In genomic region chr4:73916172-73916925, GRCh38 we compare ENCODE assay signal across 21 cellular contexts. TPM values are rescaled to one million over a fixed set of nuclear protein-coding genes. Genes with fewer than 3 reads are reported as not detected.
DNase-seq lines count a peak whose midpoint lies in the region; ATAC-seq, FAIRE-seq and TF ChIP-seq lines count a peak whose summit lies in the region.
"Had no signal": no experiment of that assay in that cellular context is flagged by ENCODE, and none has a peak within 500 bp of the region (broad histone marks: within the 10 kb centered on the region; RNA-seq: fewer than 3 reads in every experiment).

No MANE protein-coding gene starts in this region.

- peak; percentile 82 for FAIRE-seq in astrocyte (lab: Jason Lieb, UNC)

- CTCF ChIA-PET in PC-3 (lab: Charles Lee): no interaction called here

- peaks cover 55% of the 10 kb centered on the region for H3K4me1 Mint-ChIP-seq in astrocyte (ENCODE audit: low read depth, unreplicated experiment)
- H3K4me1 Mint-ChIP-seq: CD4-positive, CD25-positive, alpha-beta regulatory T cell had no signal

- no peaks in the 10 kb centered on the region for H3K9me3 ChIP-seq in PC-3 (ENCODE audit: low read length)
- no peaks in the 10 kb centered on the region for H3K9me3 ChIP-seq in astrocyte (ENCODE audit: insufficient read depth, low read depth, low read length)
- no peaks in the 10 kb centered on the region for H3K9me3 ChIP-seq in smooth muscle cell (replicated peaks; ENCODE audit: low read depth)
- no peaks in the 10 kb centered on the region for H3K9me3 ChIP-seq in heart right ventricle
- H3K9me3 ChIP-seq: MG63 had no signal

- H3F3A ChIP-seq in PC-3 (ENCODE audit: low read length, unreplicated experiment) (no peaks in the 10 kb centered on the region), smooth muscle cell (ENCODE audit: low read depth) (peaks cover 13% of the 10 kb centered on the region)

- H3K9ac ChIP-seq in PC-3 (ENCODE audit: low read length): peak overlapping the region; percentile 0; the same call in 1 of the 2 replicates
- H3K9ac ChIP-seq in astrocyte (ENCODE audit: low read length): no peak overlapping the region
- H3K9ac ChIP-seq in smooth muscle cell (ENCODE audit: low read depth): no peak overlapping the region

- H3K27ac Mint-ChIP-seq in astrocyte (ENCODE audit: unreplicated experiment): peak overlapping the region; percentile 91
- H3K27ac Mint-ChIP-seq: CD4-positive, CD25-positive, alpha-beta regulatory T cell had no signal

- H3K27ac ChIP-seq in PC-3 (ENCODE audit: low read length) (peak overlapping the region; percentile 75), astrocyte (ENCODE audit: low read depth, low read length) (peak overlapping the region; percentile 78), smooth muscle cell (ENCODE audit: low read depth) (peak overlapping the region; percentile 96), heart right ventricle (no peak overlapping the region)
- H3K27ac ChIP-seq: RWPE1 had no signal

- intact Hi-C loops in PC-3 (cut with micrococcal nuclease) (loop anchor here (2.0 kb wide), 1 partner anchor 26 kb away; no protein-coding TSS in a partner anchor), heart right ventricle (cut with DNase I) (no loop called here)

- H3K36me3 ChIP-seq in PC-3 (ENCODE audit: low read depth, low read length): no peaks in the 10 kb centered on the region
- no peaks in the 10 kb centered on the region for H3K36me3 ChIP-seq in astrocyte (ENCODE audit: insufficient read depth, low read length)
- no peaks in the 10 kb centered on the region for H3K36me3 ChIP-seq in smooth muscle cell (ENCODE audit: low read depth)
- no peaks in the 10 kb centered on the region for H3K36me3 ChIP-seq in heart right ventricle
- H3K36me3 ChIP-seq: MG63 had no signal

- POLR2A ChIA-PET in PC-3 (lab: Charles Lee; ENCODE audit: unreplicated experiment): interaction anchor here (0.6 to 1.0 kb wide), 3 partner anchors 44 to 221 kb away, joined by 3 to 6 read pairs (median 5); no protein-coding TSS in a partner anchor

- H3K4me1 ChIP-seq in PC-3 (ENCODE audit: insufficient read depth, low read length) (peaks cover 33% of the 10 kb centered on the region), astrocyte (ENCODE audit: insufficient read depth, low read length) (peaks cover 28% of the 10 kb centered on the region), smooth muscle cell (ENCODE audit: low read depth) (peaks cover 10% of the 10 kb centered on the region), heart right ventricle (peaks cover 0 to 12% (median 0%) of the 10 kb centered on the region in 9 donors)

- H3K36me3 Mint-ChIP-seq in astrocyte (ENCODE audit: low read depth, unreplicated experiment): no peaks in the 10 kb centered on the region
- H3K36me3 Mint-ChIP-seq: CD4-positive, CD25-positive, alpha-beta regulatory T cell had no signal

- H3K4me3 ChIP-seq in PC-3 (ENCODE audit: low read length) (no peak overlapping the region), astrocyte (ENCODE audit: insufficient read depth, low read depth, low read length) (no peak overlapping the region), smooth muscle cell (no peak overlapping the region), heart right ventricle (no peak overlapping the region)
- H3K4me3 ChIP-seq: MG63 had no signal

- DNase-seq in PC-3 (no peak), astrocyte (ENCODE audit: low read depth) (peak; percentile 29), glomerular visceral epithelial cell (ENCODE audit: extremely low spot score) (peak; percentile 63), smooth muscle cell (lab: John Stamatoyannopoulos, UW; ENCODE audit: unreplicated experiment) (no peak), heart right ventricle (no peak), NCI-H1092 (lab: John Stamatoyannopoulos, UW) (no peak), GF-D8 (lab: John Stamatoyannopoulos, UW) (no peak)
- DNase-seq: CD4-positive, CD25-positive, alpha-beta regulatory T cell; COR-L47; DMS153; GDM1; H7; Karpas-422; MG63; NCI-H1092 treated with DMSO at 0.1 percent for 48 hours; NCI-H146; NCI-H2081; T-helper 1 cell had no signal

- H3K9me2 ChIP-seq in PC-3 (replicated peaks; ENCODE audit: low read length): no peaks in the 10 kb centered on the region

- peak overlapping the region; percentile 34 for H3K4me3 Mint-ChIP-seq in astrocyte (ENCODE audit: unreplicated experiment)
- H3K4me3 Mint-ChIP-seq: CD4-positive, CD25-positive, alpha-beta regulatory T cell; HFFc6 had no signal

- no peaks in the 10 kb centered on the region for H3K27me3 Mint-ChIP-seq in astrocyte (ENCODE audit: low read depth, unreplicated experiment)

- 0 out of 2 replicates have a peak overlapping the region, but pooled peaks have one; percentile 23 for H3K4me2 ChIP-seq in PC-3 (ENCODE audit: low read length)
- H3K4me2 ChIP-seq in astrocyte (ENCODE audit: low read length): peak overlapping the region; percentile 5
- H3K4me2 ChIP-seq in smooth muscle cell: peak overlapping the region; percentile 22

- ATAC-seq in PC-3 (no peak), heart right ventricle (no peak), HG03571 (IDR thresholded peaks at IDR 0.05; ENCODE audit: unreplicated experiment) (no peak)

- no peaks in the 10 kb centered on the region for H4K20me1 ChIP-seq in PC-3 (ENCODE audit: low read length)
- H4K20me1 ChIP-seq in astrocyte (ENCODE audit: insufficient read depth, low read length): no peaks in the 10 kb centered on the region
- no peaks in the 10 kb centered on the region for H4K20me1 ChIP-seq in smooth muscle cell (ENCODE audit: low read depth)

- no peak for TF ChIP-seq CTCF in PC-3 (conservative IDR thresholded peaks at IDR 0.05; ENCODE audit: low read depth, low read length)
- TF ChIP-seq CTCF in astrocyte (IDR thresholded peaks at IDR 0.05; ENCODE audit: insufficient read depth, low read depth, low read length): no peak
- no peak for TF ChIP-seq CTCF in smooth muscle cell (IDR thresholded peaks at IDR 0.05; ENCODE audit: borderline replicate concordance, insufficient read depth, poor library complexity, severe bottlenecking)
- no peak for TF ChIP-seq CTCF in heart right ventricle (IDR thresholded peaks at IDR 0.05)

- no TSS peak for BruUV-seq in PC-3 (replicated peaks; lab: Mats Ljungman, UMichigan)

- WGBS in smooth muscle cell (ENCODE audit: low lambda C conversion rate): 100% methylated on average over 1 of the region's 1 CpG
- 92 to 95% methylated on average over 1 of the region's 1 CpG for WGBS in heart right ventricle, 2 donors

- H3K27me3 ChIP-seq in PC-3 (ENCODE audit: low read length) (no peaks in the 10 kb centered on the region), astrocyte (ENCODE audit: insufficient read depth, low read length) (peaks cover 9% of the 10 kb centered on the region), smooth muscle cell (ENCODE audit: low read depth) (no peaks in the 10 kb centered on the region), heart right ventricle (no peaks in the 10 kb centered on the region)
- H3K27me3 ChIP-seq: MG63 had no signal

- H2AFZ ChIP-seq in PC-3 (ENCODE audit: low read length): no peak overlapping the region
- H2AFZ ChIP-seq in astrocyte (ENCODE audit: low read depth, low read length): no peak overlapping the region
- H2AFZ ChIP-seq in smooth muscle cell (ENCODE audit: low read depth): no peak overlapping the region

- H3K79me2 ChIP-seq in PC-3 (ENCODE audit: low read length) (no peaks in the 10 kb centered on the region), astrocyte (ENCODE audit: insufficient read depth, low read length) (no peaks in the 10 kb centered on the region), smooth muscle cell (ENCODE audit: low read depth) (no peaks in the 10 kb centered on the region)

- no peaks in the 10 kb centered on the region for H3K9me3 Mint-ChIP-seq in astrocyte (ENCODE audit: unreplicated experiment)
- H3K9me3 Mint-ChIP-seq: HFFc6 had no signal

RNA-seq across cellular contexts. Expression of gene CXCL1, which starts 47.2 kb away (rescaled TPM):
- total RNA-seq in PC-3 (2014; rRNA removed) (239 and 267 TPM in 2 replicates), astrocyte (8.5 and 11.4 TPM in 2 replicates), smooth muscle cell (6.4 and 20.9 TPM in 2 replicates), heart right ventricle (10 to 100 TPM in 1 of 10 donors, 1 to 10 TPM in 6, under 1 TPM in 3; 0.30 to 15.0 (median 1.3) TPM)
- polyA plus RNA-seq in smooth muscle cell (23.2 and 39.7 TPM in 2 replicates), heart right ventricle (1 to 10 TPM; 1.8 to 2.6 TPM)
- total RNA-seq: CD4-positive, CD25-positive, alpha-beta regulatory T cell; H7 had no signal
- polyA plus RNA-seq: CD4-positive, CD25-positive, alpha-beta regulatory T cell had no signal

Comparison
In these comparisons a context has a peak if more than half of its experiments do, and no peak if none do; other contexts are left out.
1. DNase-seq: peak in astrocyte (single experiment) and glomerular visceral epithelial cell (single experiment); none in PC-3 (single experiment), smooth muscle cell (single experiment), heart right ventricle (0 of 2), NCI-H1092 (single experiment) and GF-D8 (single experiment).
2. H3K27ac ChIP-seq: peak in PC-3 (single experiment), astrocyte (single experiment) and smooth muscle cell (single experiment); none in heart right ventricle (0 of 10).
3. RNA of gene CXCL1, which starts 47.2 kb away (total RNA-seq): 239 to 267 TPM in PC-3; 6.4 to 20.9 TPM in smooth muscle cell, 8.5 to 11.4 TPM in astrocyte and 0.30 to 15.0 TPM in heart right ventricle; every median in the first group is over 10 times any median in the second.
4. Peak in every context shown above with its lines, with median percentiles within 50 percentile points of each other: H3K4me2 ChIP-seq.